Comparison of ENCODE assay signal across 1 cellular context in the genomic region with DNA sequence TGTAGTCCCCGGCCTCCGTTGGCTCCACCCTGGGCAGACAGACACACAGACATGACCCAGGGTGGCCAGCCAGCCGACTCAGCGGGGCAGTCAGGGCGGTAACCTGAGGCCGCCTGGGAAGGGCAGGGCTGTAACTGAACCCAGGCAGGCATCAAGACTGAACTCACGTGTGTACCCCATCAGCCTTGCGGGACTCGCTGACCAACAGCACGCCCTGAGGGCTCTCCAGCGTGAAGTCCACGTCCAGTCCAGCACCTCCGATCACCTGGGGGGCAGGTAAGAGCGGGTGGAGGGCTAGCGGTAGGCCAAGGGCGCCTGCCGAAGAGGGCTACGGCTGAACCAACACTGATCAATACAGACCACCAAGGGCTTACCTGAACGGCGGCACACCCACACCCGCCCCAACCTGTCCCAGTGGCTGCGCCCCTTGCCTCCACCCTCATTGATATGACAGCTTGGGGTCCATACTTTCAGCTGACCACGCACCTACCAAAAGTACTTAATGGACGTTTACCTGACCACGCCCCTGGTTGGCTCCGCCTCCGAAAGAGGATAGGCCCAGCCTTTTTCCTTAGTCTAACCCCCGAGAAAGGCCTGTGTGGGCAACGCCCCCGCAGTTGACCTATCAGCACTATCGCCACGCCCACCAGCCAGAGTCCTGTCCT.
TF ChIP-seq lines count a peak whose summit lies in the region.

No MANE protein-coding gene starts in this region.

TF ChIP-seq in K562, 482 proteins besides CTCF, POLR2A, EP300 and RAD21 (continued from another document and continues in another):
- TF ChIP-seq, protein P1, sequence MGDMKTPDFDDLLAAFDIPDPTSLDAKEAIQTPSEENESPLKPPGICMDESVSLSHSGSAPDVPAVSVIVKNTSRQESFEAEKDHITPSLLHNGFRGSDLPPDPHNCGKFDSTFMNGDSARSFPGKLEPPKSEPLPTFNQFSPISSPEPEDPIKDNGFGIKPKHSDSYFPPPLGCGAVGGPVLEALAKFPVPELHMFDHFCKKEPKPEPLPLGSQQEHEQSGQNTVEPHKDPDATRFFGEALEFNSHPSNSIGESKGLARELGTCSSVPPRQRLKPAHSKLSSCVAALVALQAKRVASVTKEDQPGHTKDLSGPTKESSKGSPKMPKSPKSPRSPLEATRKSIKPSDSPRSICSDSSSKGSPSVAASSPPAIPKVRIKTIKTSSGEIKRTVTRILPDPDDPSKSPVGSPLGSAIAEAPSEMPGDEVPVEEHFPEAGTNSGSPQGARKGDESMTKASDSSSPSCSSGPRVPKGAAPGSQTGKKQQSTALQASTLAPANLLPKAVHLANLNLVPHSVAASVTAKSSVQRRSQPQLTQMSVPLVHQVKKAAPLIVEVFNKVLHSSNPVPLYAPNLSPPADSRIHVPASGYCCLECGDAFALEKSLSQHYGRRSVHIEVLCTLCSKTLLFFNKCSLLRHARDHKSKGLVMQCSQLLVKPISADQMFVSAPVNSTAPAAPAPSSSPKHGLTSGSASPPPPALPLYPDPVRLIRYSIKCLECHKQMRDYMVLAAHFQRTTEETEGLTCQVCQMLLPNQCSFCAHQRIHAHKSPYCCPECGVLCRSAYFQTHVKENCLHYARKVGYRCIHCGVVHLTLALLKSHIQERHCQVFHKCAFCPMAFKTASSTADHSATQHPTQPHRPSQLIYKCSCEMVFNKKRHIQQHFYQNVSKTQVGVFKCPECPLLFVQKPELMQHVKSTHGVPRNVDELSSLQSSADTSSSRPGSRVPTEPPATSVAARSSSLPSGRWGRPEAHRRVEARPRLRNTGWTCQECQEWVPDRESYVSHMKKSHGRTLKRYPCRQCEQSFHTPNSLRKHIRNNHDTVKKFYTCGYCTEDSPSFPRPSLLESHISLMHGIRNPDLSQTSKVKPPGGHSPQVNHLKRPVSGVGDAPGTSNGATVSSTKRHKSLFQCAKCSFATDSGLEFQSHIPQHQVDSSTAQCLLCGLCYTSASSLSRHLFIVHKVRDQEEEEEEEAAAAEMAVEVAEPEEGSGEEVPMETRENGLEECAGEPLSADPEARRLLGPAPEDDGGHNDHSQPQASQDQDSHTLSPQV (IDR thresholded peaks at IDR 0.05): no peak
- TF ChIP-seq ZFP30 (CRISPR knock-in tag; IDR thresholded peaks at IDR 0.05; ENCODE audit: borderline replicate concordance) (no peak), ZNF41 (CRISPR knock-in tag; conservative IDR thresholded peaks at IDR 0.05) (no peak), PHF20 (IDR thresholded peaks at IDR 0.05; ENCODE audit: partially characterized antibody) (no peak), MCM7 (IDR thresholded peaks at IDR 0.05) (no peak), ZNF282 (CRISPR knock-in tag; IDR thresholded peaks at IDR 0.05) (no peak), NCOR1 (IDR thresholded peaks at IDR 0.05) (no peak), MCM2 (IDR thresholded peaks at IDR 0.05; ENCODE audit: low read depth) (no peak), DPF2 (IDR thresholded peaks at IDR 0.05) (no peak), ETV5 (CRISPR knock-in tag; IDR thresholded peaks at IDR 0.05; ENCODE audit: low read depth) (no peak), NEUROD1 (IDR thresholded peaks at IDR 0.05; ENCODE audit: borderline replicate concordance, low read depth, low read length, partially characterized antibody) (peak; percentile 33), NR2C2 (CRISPR knock-in tag; IDR thresholded peaks at IDR 0.05) (0 out of 2 replicates have a peak, but pooled peaks have one; percentile 66), NR2C2 (tag; IDR thresholded peaks at IDR 0.05) (no peak), RFX7 (CRISPR knock-in tag; IDR thresholded peaks at IDR 0.05) (no peak), SETDB1 (IDR thresholded peaks at IDR 0.05; ENCODE audit: low read length) (no peak), ZNF175 (CRISPR knock-in tag; IDR thresholded peaks at IDR 0.05; ENCODE audit: low read depth) (no peak), ZNF121 (CRISPR knock-in tag; conservative IDR thresholded peaks at IDR 0.05) (no peak), ZNF3 (CRISPR knock-in tag; IDR thresholded peaks at IDR 0.05) (no peak), ZNF707 (CRISPR knock-in tag; conservative IDR thresholded peaks at IDR 0.05) (no peak), MAFF (IDR thresholded peaks at IDR 0.05; ENCODE audit: low read length) (no peak), MTA3 (IDR thresholded peaks at IDR 0.05; ENCODE audit: borderline replicate concordance) (peak; percentile 26; the same call in 1 of the 2 replicates), THRAP3 (IDR thresholded peaks at IDR 0.05; ENCODE audit: borderline replicate concordance) (no peak), ZNF324 (CRISPR knock-in tag; IDR thresholded peaks at IDR 0.05) (0 out of 2 replicates have a peak, but pooled peaks have one; percentile 22), ADNP (tag; IDR thresholded peaks at IDR 0.05) (no peak), ZNF217 (CRISPR knock-in tag; IDR thresholded peaks at IDR 0.05) (no peak), PYGO2 (tag; IDR thresholded peaks at IDR 0.05) (no peak), ZC3H4 (CRISPR knock-in tag; IDR thresholded peaks at IDR 0.05; ENCODE audit: borderline replicate concordance) (no peak), GATAD2A (IDR thresholded peaks at IDR 0.05) (no peak), TCF7L2 (IDR thresholded peaks at IDR 0.05; ENCODE audit: low read depth, low read length) (no peak), ZNF830 (CRISPR knock-in tag; IDR thresholded peaks at IDR 0.05) (no peak), SREBF1 (IDR thresholded peaks at IDR 0.05; ENCODE audit: borderline replicate concordance, low read depth, low read length) (no peak)
- TF ChIP-seq, protein P2, sequence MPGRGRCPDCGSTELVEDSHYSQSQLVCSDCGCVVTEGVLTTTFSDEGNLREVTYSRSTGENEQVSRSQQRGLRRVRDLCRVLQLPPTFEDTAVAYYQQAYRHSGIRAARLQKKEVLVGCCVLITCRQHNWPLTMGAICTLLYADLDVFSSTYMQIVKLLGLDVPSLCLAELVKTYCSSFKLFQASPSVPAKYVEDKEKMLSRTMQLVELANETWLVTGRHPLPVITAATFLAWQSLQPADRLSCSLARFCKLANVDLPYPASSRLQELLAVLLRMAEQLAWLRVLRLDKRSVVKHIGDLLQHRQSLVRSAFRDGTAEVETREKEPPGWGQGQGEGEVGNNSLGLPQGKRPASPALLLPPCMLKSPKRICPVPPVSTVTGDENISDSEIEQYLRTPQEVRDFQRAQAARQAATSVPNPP (IDR thresholded peaks at IDR 0.05; ENCODE audit: borderline replicate concordance, insufficient read depth, insufficient read length): no peak
- TF ChIP-seq, protein P3, sequence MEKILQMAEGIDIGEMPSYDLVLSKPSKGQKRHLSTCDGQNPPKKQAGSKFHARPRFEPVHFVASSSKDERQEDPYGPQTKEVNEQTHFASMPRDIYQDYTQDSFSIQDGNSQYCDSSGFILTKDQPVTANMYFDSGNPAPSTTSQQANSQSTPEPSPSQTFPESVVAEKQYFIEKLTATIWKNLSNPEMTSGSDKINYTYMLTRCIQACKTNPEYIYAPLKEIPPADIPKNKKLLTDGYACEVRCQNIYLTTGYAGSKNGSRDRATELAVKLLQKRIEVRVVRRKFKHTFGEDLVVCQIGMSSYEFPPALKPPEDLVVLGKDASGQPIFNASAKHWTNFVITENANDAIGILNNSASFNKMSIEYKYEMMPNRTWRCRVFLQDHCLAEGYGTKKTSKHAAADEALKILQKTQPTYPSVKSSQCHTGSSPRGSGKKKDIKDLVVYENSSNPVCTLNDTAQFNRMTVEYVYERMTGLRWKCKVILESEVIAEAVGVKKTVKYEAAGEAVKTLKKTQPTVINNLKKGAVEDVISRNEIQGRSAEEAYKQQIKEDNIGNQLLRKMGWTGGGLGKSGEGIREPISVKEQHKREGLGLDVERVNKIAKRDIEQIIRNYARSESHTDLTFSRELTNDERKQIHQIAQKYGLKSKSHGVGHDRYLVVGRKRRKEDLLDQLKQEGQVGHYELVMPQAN (IDR thresholded peaks at IDR 0.05; ENCODE audit: borderline replicate concordance): peak; percentile 71; the same call in 1 of the 2 replicates
- TF ChIP-seq, protein P4, sequence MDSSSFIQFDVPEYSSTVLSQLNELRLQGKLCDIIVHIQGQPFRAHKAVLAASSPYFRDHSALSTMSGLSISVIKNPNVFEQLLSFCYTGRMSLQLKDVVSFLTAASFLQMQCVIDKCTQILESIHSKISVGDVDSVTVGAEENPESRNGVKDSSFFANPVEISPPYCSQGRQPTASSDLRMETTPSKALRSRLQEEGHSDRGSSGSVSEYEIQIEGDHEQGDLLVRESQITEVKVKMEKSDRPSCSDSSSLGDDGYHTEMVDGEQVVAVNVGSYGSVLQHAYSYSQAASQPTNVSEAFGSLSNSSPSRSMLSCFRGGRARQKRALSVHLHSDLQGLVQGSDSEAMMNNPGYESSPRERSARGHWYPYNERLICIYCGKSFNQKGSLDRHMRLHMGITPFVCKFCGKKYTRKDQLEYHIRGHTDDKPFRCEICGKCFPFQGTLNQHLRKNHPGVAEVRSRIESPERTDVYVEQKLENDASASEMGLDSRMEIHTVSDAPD (CRISPR knock-in tag; IDR thresholded peaks at IDR 0.05): no peak
- TF ChIP-seq, protein P5, sequence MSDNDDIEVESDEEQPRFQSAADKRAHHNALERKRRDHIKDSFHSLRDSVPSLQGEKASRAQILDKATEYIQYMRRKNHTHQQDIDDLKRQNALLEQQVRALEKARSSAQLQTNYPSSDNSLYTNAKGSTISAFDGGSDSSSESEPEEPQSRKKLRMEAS (CRISPR knock-in tag; IDR thresholded peaks at IDR 0.05): 0 out of 2 replicates have a peak, but pooled peaks have one; percentile 38
- TF ChIP-seq, protein P6, sequence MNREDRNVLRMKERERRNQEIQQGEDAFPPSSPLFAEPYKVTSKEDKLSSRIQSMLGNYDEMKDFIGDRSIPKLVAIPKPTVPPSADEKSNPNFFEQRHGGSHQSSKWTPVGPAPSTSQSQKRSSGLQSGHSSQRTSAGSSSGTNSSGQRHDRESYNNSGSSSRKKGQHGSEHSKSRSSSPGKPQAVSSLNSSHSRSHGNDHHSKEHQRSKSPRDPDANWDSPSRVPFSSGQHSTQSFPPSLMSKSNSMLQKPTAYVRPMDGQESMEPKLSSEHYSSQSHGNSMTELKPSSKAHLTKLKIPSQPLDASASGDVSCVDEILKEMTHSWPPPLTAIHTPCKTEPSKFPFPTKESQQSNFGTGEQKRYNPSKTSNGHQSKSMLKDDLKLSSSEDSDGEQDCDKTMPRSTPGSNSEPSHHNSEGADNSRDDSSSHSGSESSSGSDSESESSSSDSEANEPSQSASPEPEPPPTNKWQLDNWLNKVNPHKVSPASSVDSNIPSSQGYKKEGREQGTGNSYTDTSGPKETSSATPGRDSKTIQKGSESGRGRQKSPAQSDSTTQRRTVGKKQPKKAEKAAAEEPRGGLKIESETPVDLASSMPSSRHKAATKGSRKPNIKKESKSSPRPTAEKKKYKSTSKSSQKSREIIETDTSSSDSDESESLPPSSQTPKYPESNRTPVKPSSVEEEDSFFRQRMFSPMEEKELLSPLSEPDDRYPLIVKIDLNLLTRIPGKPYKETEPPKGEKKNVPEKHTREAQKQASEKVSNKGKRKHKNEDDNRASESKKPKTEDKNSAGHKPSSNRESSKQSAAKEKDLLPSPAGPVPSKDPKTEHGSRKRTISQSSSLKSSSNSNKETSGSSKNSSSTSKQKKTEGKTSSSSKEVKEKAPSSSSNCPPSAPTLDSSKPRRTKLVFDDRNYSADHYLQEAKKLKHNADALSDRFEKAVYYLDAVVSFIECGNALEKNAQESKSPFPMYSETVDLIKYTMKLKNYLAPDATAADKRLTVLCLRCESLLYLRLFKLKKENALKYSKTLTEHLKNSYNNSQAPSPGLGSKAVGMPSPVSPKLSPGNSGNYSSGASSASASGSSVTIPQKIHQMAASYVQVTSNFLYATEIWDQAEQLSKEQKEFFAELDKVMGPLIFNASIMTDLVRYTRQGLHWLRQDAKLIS (CRISPR knock-in tag; IDR thresholded peaks at IDR 0.05): no peak
- TF ChIP-seq, protein P7, sequence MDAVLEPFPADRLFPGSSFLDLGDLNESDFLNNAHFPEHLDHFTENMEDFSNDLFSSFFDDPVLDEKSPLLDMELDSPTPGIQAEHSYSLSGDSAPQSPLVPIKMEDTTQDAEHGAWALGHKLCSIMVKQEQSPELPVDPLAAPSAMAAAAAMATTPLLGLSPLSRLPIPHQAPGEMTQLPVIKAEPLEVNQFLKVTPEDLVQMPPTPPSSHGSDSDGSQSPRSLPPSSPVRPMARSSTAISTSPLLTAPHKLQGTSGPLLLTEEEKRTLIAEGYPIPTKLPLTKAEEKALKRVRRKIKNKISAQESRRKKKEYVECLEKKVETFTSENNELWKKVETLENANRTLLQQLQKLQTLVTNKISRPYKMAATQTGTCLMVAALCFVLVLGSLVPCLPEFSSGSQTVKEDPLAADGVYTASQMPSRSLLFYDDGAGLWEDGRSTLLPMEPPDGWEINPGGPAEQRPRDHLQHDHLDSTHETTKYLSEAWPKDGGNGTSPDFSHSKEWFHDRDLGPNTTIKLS (IDR thresholded peaks at IDR 0.05; ENCODE audit: borderline replicate concordance, low read depth): no peak
- TF ChIP-seq, protein P8, sequence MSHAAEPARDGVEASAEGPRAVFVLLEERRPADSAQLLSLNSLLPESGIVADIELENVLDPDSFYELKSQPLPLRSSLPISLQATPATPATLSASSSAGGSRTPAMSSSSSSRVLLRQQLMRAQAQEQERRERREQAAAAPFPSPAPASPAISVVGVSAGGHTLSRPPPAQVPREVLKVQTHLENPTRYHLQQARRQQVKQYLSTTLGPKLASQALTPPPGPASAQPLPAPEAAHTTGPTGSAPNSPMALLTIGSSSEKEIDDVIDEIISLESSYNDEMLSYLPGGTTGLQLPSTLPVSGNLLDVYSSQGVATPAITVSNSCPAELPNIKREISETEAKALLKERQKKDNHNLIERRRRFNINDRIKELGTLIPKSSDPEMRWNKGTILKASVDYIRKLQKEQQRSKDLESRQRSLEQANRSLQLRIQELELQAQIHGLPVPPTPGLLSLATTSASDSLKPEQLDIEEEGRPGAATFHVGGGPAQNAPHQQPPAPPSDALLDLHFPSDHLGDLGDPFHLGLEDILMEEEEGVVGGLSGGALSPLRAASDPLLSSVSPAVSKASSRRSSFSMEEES (CRISPR knock-in tag; IDR thresholded peaks at IDR 0.05): no peak
- TF ChIP-seq, protein P9, sequence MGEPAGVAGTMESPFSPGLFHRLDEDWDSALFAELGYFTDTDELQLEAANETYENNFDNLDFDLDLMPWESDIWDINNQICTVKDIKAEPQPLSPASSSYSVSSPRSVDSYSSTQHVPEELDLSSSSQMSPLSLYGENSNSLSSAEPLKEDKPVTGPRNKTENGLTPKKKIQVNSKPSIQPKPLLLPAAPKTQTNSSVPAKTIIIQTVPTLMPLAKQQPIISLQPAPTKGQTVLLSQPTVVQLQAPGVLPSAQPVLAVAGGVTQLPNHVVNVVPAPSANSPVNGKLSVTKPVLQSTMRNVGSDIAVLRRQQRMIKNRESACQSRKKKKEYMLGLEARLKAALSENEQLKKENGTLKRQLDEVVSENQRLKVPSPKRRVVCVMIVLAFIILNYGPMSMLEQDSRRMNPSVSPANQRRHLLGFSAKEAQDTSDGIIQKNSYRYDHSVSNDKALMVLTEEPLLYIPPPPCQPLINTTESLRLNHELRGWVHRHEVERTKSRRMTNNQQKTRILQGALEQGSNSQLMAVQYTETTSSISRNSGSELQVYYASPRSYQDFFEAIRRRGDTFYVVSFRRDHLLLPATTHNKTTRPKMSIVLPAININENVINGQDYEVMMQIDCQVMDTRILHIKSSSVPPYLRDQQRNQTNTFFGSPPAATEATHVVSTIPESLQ (CRISPR knock-in tag; IDR thresholded peaks at IDR 0.05): no peak
- TF ChIP-seq, protein P10, sequence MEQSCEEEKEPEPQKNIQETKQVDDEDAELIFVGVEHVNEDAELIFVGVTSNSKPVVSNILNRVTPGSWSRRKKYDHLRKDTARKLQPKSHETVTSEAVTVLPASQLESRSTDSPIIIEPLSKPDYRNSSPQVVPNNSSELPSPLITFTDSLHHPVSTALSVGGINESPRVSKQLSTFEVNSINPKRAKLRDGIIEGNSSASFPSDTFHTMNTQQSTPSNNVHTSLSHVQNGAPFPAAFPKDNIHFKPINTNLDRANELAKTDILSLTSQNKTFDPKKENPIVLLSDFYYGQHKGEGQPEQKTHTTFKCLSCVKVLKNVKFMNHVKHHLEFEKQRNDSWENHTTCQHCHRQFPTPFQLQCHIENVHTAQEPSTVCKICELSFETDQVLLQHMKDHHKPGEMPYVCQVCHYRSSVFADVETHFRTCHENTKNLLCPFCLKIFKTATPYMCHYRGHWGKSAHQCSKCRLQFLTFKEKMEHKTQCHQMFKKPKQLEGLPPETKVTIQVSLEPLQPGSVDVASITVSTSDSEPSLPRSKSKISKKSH (CRISPR knock-in tag; IDR thresholded peaks at IDR 0.05): no peak
